ENCODE assay signal across 1 cellular context in the genomic region with DNA sequence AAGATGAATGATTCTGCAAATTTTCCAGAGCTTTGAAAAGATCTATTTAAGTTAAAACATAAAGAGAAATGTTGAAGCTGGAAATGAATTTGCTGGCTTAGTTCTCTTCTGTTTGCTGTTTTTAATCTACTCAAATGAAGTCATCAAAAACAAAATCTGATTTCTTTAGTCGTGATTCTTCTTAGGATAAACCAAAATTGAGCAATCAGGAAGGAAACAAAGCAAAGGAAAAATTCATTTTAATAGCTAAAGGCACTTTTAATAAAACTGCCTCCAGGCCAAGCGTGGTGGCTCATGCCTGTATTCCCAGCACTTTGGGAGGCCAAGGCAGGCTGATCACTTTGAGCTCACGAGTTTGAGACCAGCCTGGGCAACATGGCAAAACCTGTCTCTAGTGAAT.
TF ChIP-seq lines count a peak whose summit lies in the region.

No MANE protein-coding gene starts in this region.

TF ChIP-seq in IMR-90, 13 proteins besides CTCF, POLR2A, EP300 and RAD21:
- TF ChIP-seq USF2 (IDR thresholded peaks at IDR 0.05; ENCODE audit: low read depth, low read length) (no peak), CEBPB (IDR thresholded peaks at IDR 0.05; ENCODE audit: low read depth, low read length) (0 out of 2 replicates have a peak, but pooled peaks have one; percentile 1), MXI1 (IDR thresholded peaks at IDR 0.05; ENCODE audit: borderline replicate concordance, low read depth, low read length) (no peak)
